24 cellular contexts compared by ENCODE assay signal in genomic region chr3:160192310-160192709, GRCh38. TPM values are rescaled to one million over a fixed set of nuclear protein-coding genes. Genes with fewer than 3 reads are reported as not detected.
"Had no signal": no experiment of that assay in that cellular context is flagged by ENCODE, and none has a peak within 500 bp of the region (broad histone marks: within the 10 kb centered on the region; RNA-seq: fewer than 3 reads in every experiment).

No MANE protein-coding gene starts in this region.

- H3K4me3 ChIP-seq: coronary artery, dorsolateral prefrontal cortex, esophagus squamous epithelium, gastrocnemius medialis, heart right ventricle, left lung, lower lobe of right lung, mucosa of descending colon had no signal

- H3K36me3 ChIP-seq: esophagus squamous epithelium, gastrocnemius medialis, heart right ventricle, left lung, lower lobe of right lung had no signal

- H3K27ac ChIP-seq: coronary artery, dorsolateral prefrontal cortex, esophagus squamous epithelium, gastrocnemius medialis, heart right ventricle, left lung, lower lobe of right lung had no signal

- ATAC-seq: gastrocnemius medialis, heart right ventricle, left cardiac atrium, left lung, left ventricle myocardium superior, lower lobe of right lung, mucosa of descending colon had no signal

- H3K27ac Mint-ChIP-seq: mesothelial cell of epicardium had no signal

- H3K9me3 ChIP-seq: esophagus squamous epithelium, gastrocnemius medialis, heart right ventricle, left lung, lower lobe of right lung, mucosa of descending colon had no signal

- DNase-seq: dermis blood vessel endothelial cell; dorsolateral prefrontal cortex; effector CD4-positive, alpha-beta T cell; effector memory CD4-positive, alpha-beta T cell; esophagus squamous epithelium; foreskin fibroblast; foreskin melanocyte; gastrocnemius medialis; glutamatergic neuron; head of caudate nucleus; heart right ventricle; hippocampal formation; left cardiac atrium; left lung; left ventricle myocardium superior; lower lobe of right lung; mesenchymal stem cell; mucosa of descending colon had no signal

- H3K4me1 Mint-ChIP-seq: mesothelial cell of epicardium had no signal

- H3K27me3 ChIP-seq: dorsolateral prefrontal cortex, esophagus squamous epithelium, gastrocnemius medialis, left lung had no signal

- H3K4me1 ChIP-seq: esophagus squamous epithelium, gastrocnemius medialis, heart right ventricle, left lung, lower lobe of right lung had no signal

- H3K4me3 Mint-ChIP-seq: mesothelial cell of epicardium had no signal

- H3K36me3 Mint-ChIP-seq: mesothelial cell of epicardium had no signal

RNA-seq across cellular contexts. Expression of gene C3orf80, which starts 32.9 kb away (rescaled TPM):
- total RNA-seq: dermis blood vessel endothelial cell, endothelial cell of umbilical vein, epithelial cell of proximal tubule, glomerular endothelial cell, lung microvascular endothelial cell, mesothelial cell of epicardium had no signal
